36 cellular contexts compared by ENCODE assay signal in genomic region chr10:68238371-68238770, GRCh38. TPM values are rescaled to one million over a fixed set of nuclear protein-coding genes. Genes with fewer than 3 reads are reported as not detected.
"Had no signal": no experiment of that assay in that cellular context is flagged by ENCODE, and none has a peak within 500 bp of the region (broad histone marks: within the 10 kb centered on the region; RNA-seq: fewer than 3 reads in every experiment).

No MANE protein-coding gene starts in this region.

- H3K27me3 ChIP-seq: adrenal gland, body of pancreas, breast epithelium had no signal

- H3K27ac ChIP-seq: adrenal gland, body of pancreas, brain microvascular endothelial cell, breast epithelium, VCaP had no signal

- H3K36me3 ChIP-seq: adrenal gland, brain microvascular endothelial cell, breast epithelium had no signal

- DNase-seq: activated B cell treated with CpG ODN at 0.5 μM for 24 hours; activated CD4-positive, alpha-beta memory T cell treated with anti-CD3 and anti-CD28 coated beads for 36 hours; activated CD4-positive, alpha-beta T cell treated with anti-CD3 and anti-CD28 coated beads for 4 hours; activated CD4-positive, alpha-beta T cell treated with anti-CD3 and anti-CD28 coated beads, Interleukin-2, amount 10 ng/mL, durations not matched to agents 24 days and 14 days; activated CD4-positive, alpha-beta T cell treated with anti-CD3 and anti-CD28 coated beads, Interleukin-2, amount 50 U/mL, for 1 hour; activated CD4-positive, alpha-beta T cell treated with anti-CD3 and anti-CD28 coated beads, Interleukin-2, amount 50 U/mL, for 4 hours; activated CD4-positive, CD25-positive, alpha-beta regulatory T cell treated with anti-CD3 and anti-CD28 coated beads, Interleukin-2, amount 50 U/mL, for 72 hours; activated CD8-positive, alpha-beta memory T cell treated with anti-CD3 and anti-CD28 coated beads, Interleukin-2, amount 50 U/mL, for 4 hours; activated CD8-positive, alpha-beta T cell treated with anti-CD3 and anti-CD28 coated beads for 36 hours; activated effector memory CD4-positive, alpha-beta T cell treated with anti-CD3 and anti-CD28 coated beads, Interleukin-2, amount 50 U/mL, for 16 hours; activated gamma-delta T cell treated with Interleukin-2 at 50 U/mL for 16 hours; activated naive CD4-positive, alpha-beta T cell; activated naive CD4-positive, alpha-beta T cell treated with anti-CD3 and anti-CD28 coated beads for 36 hours; activated naive CD4-positive, alpha-beta T cell treated with anti-CD3 and anti-CD28 coated beads, Interleukin-2, amount 50 U/mL, for 16 hours; activated naive CD8-positive, alpha-beta T cell treated with anti-CD3 and anti-CD28 coated beads for 36 hours; activated T-cell treated with anti-CD3 and anti-CD28 coated beads for 4 hours; activated T-cell treated with anti-CD3 and anti-CD28 coated beads, Interleukin-2, amount 50 U/mL, for 1 hour; activated T-cell treated with anti-CD3 and anti-CD28 coated beads, Interleukin-2, amount 50 U/mL, for 4 hours; activated T-cell treated with anti-CD3 and anti-CD28 coated beads, Interleukin-2, amount 50 U/mL, for 72 hours; adrenal gland; amniotic stem cell; aorta; body of pancreas; brain microvascular endothelial cell; central memory CD4-positive, alpha-beta T cell; T-helper 1 cell; T-helper 2 cell; T-helper 9 cell had no signal

- H3K4me1 ChIP-seq: adrenal gland, body of pancreas, breast epithelium had no signal

- ATAC-seq: activated CD8-positive, alpha-beta T cell treated with anti-CD3 and anti-CD28 coated beads for 36 hours; activated naive CD4-positive, alpha-beta T cell treated with anti-CD3 and anti-CD28 coated beads, Interleukin-2, amount 50 U/mL, for 72 hours; activated T-cell treated with anti-CD3 and anti-CD28 coated beads, Interleukin-2, amount 50 U/mL, for 4 hours; activated T-cell treated with anti-CD3 and anti-CD28 coated beads, Interleukin-2, amount 50 U/mL, for 72 hours; activated T-helper 17 cell treated with anti-CD3 and anti-CD28 coated beads, Interleukin-2, amount 50 U/mL, for 72 hours; body of pancreas had no signal

- H3K9me3 ChIP-seq: adrenal gland, body of pancreas, breast epithelium had no signal

- H3K4me3 ChIP-seq: adrenal gland, body of pancreas, breast epithelium had no signal

RNA-seq across cellular contexts. Expression of gene ATOH7, which starts 6.5 kb away (rescaled TPM):
- total RNA-seq: activated B cell treated with CpG ODN at 0.5 μM for 24 hours; activated CD4-positive, alpha-beta memory T cell treated with anti-CD3 and anti-CD28 coated beads for 36 hours; activated CD4-positive, alpha-beta T cell treated with anti-CD3 and anti-CD28 coated beads, Interleukin-2, amount 10 ng/mL, durations not matched to agents 24 days and 14 days; activated CD8-positive, alpha-beta memory T cell treated with anti-CD3 and anti-CD28 coated beads for 36 hours; activated CD8-positive, alpha-beta T cell treated with anti-CD3 and anti-CD28 coated beads for 36 hours; activated naive CD4-positive, alpha-beta T cell treated with anti-CD3 and anti-CD28 coated beads for 36 hours; activated naive CD4-positive, alpha-beta T cell treated with anti-CD3 and anti-CD28 coated beads, Interleukin-2, amount 50 U/mL, for 72 hours; activated naive CD8-positive, alpha-beta T cell treated with anti-CD3 and anti-CD28 coated beads for 36 hours; activated T-cell treated with anti-CD3 and anti-CD28 coated beads, Interleukin-2, amount 50 U/mL, for 4 hours; activated T-cell treated with anti-CD3 and anti-CD28 coated beads, Interleukin-2, amount 50 U/mL, for 72 hours; activated T-helper 1 cell treated with anti-CD3 and anti-CD28 coated beads, Interleukin-12 subunit alpha, Interleukin-12 subunit beta, Interleukin-2, Interleukin-4 antibody, amounts not matched to agents 30 ng/mL and 10 ng/mL and 1 ng/mL, durations not matched to agents 14 hours and 24 hours and 36 hours; activated T-helper 17 cell treated with anti-CD3 and anti-CD28 coated beads, Interleukin-2, amount 50 U/mL, for 72 hours; astrocyte; body of pancreas; cardiac septum had no signal
- polyA plus RNA-seq: aorta had no signal
